Comparison of ENCODE assay signal across 2 cellular contexts in genomic region chr22:29018293-29019189, GRCh38.
TF ChIP-seq lines count a peak whose summit lies in the region.

No MANE protein-coding gene starts in this region.

TF ChIP-seq in K562, 482 proteins besides CTCF, POLR2A, EP300 and RAD21 (continues in another document):
- TF ChIP-seq, protein P1, sequence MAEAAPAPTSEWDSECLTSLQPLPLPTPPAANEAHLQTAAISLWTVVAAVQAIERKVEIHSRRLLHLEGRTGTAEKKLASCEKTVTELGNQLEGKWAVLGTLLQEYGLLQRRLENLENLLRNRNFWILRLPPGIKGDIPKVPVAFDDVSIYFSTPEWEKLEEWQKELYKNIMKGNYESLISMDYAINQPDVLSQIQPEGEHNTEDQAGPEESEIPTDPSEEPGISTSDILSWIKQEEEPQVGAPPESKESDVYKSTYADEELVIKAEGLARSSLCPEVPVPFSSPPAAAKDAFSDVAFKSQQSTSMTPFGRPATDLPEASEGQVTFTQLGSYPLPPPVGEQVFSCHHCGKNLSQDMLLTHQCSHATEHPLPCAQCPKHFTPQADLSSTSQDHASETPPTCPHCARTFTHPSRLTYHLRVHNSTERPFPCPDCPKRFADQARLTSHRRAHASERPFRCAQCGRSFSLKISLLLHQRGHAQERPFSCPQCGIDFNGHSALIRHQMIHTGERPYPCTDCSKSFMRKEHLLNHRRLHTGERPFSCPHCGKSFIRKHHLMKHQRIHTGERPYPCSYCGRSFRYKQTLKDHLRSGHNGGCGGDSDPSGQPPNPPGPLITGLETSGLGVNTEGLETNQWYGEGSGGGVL (CRISPR knock-in tag; IDR thresholded peaks at IDR 0.05): no peak
- TF ChIP-seq GABPB1 (CRISPR knock-in tag; IDR thresholded peaks at IDR 0.05) (no peak), KLF10 (CRISPR knock-in tag; IDR thresholded peaks at IDR 0.05) (no peak), ETV6 (IDR thresholded peaks at IDR 0.05; ENCODE audit: borderline replicate concordance in 1 of 2, low read depth in 2 of 2, low read length in 1 of 2) (no peak), ETV6 (CRISPR knock-in tag; IDR thresholded peaks at IDR 0.05; ENCODE audit: borderline replicate concordance) (no peak), U2AF1 (optimal IDR thresholded peaks at IDR 0.05; ENCODE audit: low read depth, low read length) (no peak), POLR2H (tag; IDR thresholded peaks at IDR 0.05; ENCODE audit: low read depth) (no peak), RNF219 (CRISPR knock-in tag; IDR thresholded peaks at IDR 0.05) (no peak), DDX20 (tag; IDR thresholded peaks at IDR 0.05; ENCODE audit: low read depth) (no peak), KDM1A (IDR thresholded peaks at IDR 0.05) (peak in 1 of 2 experiments; percentile 14; a peak in 1 of 4 replicates), MAX (CRISPR knock-in tag; IDR thresholded peaks at IDR 0.05) (no peak), CBX3 (IDR thresholded peaks at IDR 0.05; ENCODE audit: borderline replicate concordance in 1 of 2, low read length in 2 of 2) (peak in 1 of 2 experiments; percentile 50; a peak in 1 of 3 replicates), ZNF253 (CRISPR knock-in tag; conservative IDR thresholded peaks at IDR 0.05) (no peak), PHF20 (IDR thresholded peaks at IDR 0.05; ENCODE audit: partially characterized antibody) (no peak), TAF15 (IDR thresholded peaks at IDR 0.05; ENCODE audit: low read depth, low read length) (no peak), ZNF408 (CRISPR knock-in tag; IDR thresholded peaks at IDR 0.05; ENCODE audit: low read depth) (no peak), SREBF2 (CRISPR knock-in tag; IDR thresholded peaks at IDR 0.05) (no peak), BCOR (IDR thresholded peaks at IDR 0.05) (peak; percentile 64; the same call in 1 of the 2 replicates), E2F4 (CRISPR knock-in tag; IDR thresholded peaks at IDR 0.05; ENCODE audit: low read depth) (no peak), SIRT6 (IDR thresholded peaks at IDR 0.05; ENCODE audit: low read depth, low read length) (no peak), HDAC6 (IDR thresholded peaks at IDR 0.05; ENCODE audit: low read depth, low read length) (no peak), EGR1 (conservative IDR thresholded peaks at IDR 0.05) (no peak)
- TF ChIP-seq, protein P2, sequence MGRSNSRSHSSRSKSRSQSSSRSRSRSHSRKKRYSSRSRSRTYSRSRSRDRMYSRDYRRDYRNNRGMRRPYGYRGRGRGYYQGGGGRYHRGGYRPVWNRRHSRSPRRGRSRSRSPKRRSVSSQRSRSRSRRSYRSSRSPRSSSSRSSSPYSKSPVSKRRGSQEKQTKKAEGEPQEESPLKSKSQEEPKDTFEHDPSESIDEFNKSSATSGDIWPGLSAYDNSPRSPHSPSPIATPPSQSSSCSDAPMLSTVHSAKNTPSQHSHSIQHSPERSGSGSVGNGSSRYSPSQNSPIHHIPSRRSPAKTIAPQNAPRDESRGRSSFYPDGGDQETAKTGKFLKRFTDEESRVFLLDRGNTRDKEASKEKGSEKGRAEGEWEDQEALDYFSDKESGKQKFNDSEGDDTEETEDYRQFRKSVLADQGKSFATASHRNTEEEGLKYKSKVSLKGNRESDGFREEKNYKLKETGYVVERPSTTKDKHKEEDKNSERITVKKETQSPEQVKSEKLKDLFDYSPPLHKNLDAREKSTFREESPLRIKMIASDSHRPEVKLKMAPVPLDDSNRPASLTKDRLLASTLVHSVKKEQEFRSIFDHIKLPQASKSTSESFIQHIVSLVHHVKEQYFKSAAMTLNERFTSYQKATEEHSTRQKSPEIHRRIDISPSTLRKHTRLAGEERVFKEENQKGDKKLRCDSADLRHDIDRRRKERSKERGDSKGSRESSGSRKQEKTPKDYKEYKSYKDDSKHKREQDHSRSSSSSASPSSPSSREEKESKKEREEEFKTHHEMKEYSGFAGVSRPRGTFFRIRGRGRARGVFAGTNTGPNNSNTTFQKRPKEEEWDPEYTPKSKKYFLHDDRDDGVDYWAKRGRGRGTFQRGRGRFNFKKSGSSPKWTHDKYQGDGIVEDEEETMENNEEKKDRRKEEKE (IDR thresholded peaks at IDR 0.05; ENCODE audit: borderline replicate concordance in 1 of 2, control insufficient read depth in 1 of 2, low read depth in 2 of 2, low read length in 1 of 2): no peak
- TF ChIP-seq, protein P3, sequence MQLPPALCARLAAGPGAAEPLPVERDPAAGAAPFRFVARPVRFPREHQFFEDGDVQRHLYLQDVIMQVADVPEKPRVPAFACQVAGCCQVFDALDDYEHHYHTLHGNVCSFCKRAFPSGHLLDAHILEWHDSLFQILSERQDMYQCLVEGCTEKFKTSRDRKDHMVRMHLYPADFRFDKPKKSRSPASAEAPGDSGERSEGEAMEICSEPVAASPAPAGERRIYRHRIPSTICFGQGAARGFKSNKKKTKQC (CRISPR knock-in tag; IDR thresholded peaks at IDR 0.05): no peak

TF ChIP-seq in HepG2, 621 proteins besides CTCF, POLR2A, EP300 and RAD21 (continues in another document):
- TF ChIP-seq GPBP1L1 (CRISPR knock-in tag; IDR thresholded peaks at IDR 0.05): no peak
- peak; percentile 51; the same call in 1 of the 2 replicates for TF ChIP-seq RCOR2 (CRISPR knock-in tag; IDR thresholded peaks at IDR 0.05)
- TF ChIP-seq FOXA3 (CRISPR knock-in tag; IDR thresholded peaks at IDR 0.05): 0 out of 2 replicates have a peak, but pooled peaks have one; percentile 14
- TF ChIP-seq KMT2A (CRISPR knock-in tag; IDR thresholded peaks at IDR 0.05): no peak
- TF ChIP-seq, protein P4, sequence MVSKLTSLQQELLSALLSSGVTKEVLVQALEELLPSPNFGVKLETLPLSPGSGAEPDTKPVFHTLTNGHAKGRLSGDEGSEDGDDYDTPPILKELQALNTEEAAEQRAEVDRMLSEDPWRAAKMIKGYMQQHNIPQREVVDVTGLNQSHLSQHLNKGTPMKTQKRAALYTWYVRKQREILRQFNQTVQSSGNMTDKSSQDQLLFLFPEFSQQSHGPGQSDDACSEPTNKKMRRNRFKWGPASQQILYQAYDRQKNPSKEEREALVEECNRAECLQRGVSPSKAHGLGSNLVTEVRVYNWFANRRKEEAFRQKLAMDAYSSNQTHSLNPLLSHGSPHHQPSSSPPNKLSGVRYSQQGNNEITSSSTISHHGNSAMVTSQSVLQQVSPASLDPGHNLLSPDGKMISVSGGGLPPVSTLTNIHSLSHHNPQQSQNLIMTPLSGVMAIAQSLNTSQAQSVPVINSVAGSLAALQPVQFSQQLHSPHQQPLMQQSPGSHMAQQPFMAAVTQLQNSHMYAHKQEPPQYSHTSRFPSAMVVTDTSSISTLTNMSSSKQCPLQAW (CRISPR knock-in tag; IDR thresholded peaks at IDR 0.05): 0 out of 2 replicates have a peak, but pooled peaks have one; percentile 21
- TF ChIP-seq SOX6 (IDR thresholded peaks at IDR 0.05): no peak
- no peak for TF ChIP-seq SOX6 (CRISPR knock-in tag; IDR thresholded peaks at IDR 0.05)
- TF ChIP-seq BRD4 (CRISPR knock-in tag; IDR thresholded peaks at IDR 0.05): no peak
- TF ChIP-seq MBD4 (IDR thresholded peaks at IDR 0.05; ENCODE audit: borderline replicate concordance, low read length): no peak
- peak; percentile 99 for TF ChIP-seq RBAK (CRISPR knock-in tag; IDR thresholded peaks at IDR 0.05)
- TF ChIP-seq ZNF333 (CRISPR knock-in tag; IDR thresholded peaks at IDR 0.05; ENCODE audit: borderline replicate concordance): no peak
- TF ChIP-seq KAT2B (IDR thresholded peaks at IDR 0.05; ENCODE audit: borderline replicate concordance, low read depth, low read length): no peak
- TF ChIP-seq CCAR2 (optimal IDR thresholded peaks at IDR 0.05; ENCODE audit: low read depth, low read length): no peak
- no peak for TF ChIP-seq ZBTB34 (CRISPR knock-in tag; IDR thresholded peaks at IDR 0.05)
- TF ChIP-seq ZBTB46 (CRISPR knock-in tag; IDR thresholded peaks at IDR 0.05; ENCODE audit: borderline replicate concordance): no peak
- TF ChIP-seq PTBP1 (IDR thresholded peaks at IDR 0.05; ENCODE audit: low read depth, low read length, poor library complexity, severe bottlenecking): no peak
- TF ChIP-seq ZBTB25 (CRISPR knock-in tag; IDR thresholded peaks at IDR 0.05): no peak
- no peak for TF ChIP-seq KLF6 (CRISPR knock-in tag; IDR thresholded peaks at IDR 0.05)
- peak; percentile 80 for TF ChIP-seq RBM22 (optimal IDR thresholded peaks at IDR 0.05; ENCODE audit: low read length)
- no peak for TF ChIP-seq ZFP37 (CRISPR knock-in tag; IDR thresholded peaks at IDR 0.05; ENCODE audit: borderline replicate concordance)
- TF ChIP-seq NFKBIZ (CRISPR knock-in tag; IDR thresholded peaks at IDR 0.05): no peak
- TF ChIP-seq SUZ12 (IDR thresholded peaks at IDR 0.05; ENCODE audit: low read depth, low read length): no peak
- TF ChIP-seq ETS1 (CRISPR knock-in tag; IDR thresholded peaks at IDR 0.05): no peak
- TF ChIP-seq, protein P5, sequence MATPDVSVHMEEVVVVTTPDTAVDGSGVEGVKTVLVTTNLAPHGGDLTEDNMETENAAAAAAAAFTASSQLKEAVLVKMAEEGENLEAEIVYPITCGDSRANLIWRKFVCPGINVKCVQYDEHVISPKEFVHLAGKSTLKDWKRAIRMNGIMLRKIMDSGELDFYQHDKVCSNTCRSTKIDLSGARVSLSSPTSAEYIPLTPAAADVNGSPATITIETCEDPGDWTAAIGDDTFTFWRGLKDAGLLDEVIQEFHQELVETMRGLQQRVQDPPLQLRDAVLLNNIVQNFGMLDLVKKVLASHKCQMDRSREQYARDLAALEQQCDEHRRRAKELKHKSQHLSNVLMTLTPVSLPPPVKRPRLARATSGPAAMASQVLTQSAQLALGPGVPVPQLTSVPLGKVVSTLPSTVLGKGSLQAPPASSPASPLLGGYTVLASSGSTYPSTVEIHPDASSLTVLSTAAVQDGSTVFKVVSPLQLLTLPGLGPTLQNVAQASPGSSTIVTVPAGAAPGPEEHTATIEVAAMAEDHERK (CRISPR knock-in tag; IDR thresholded peaks at IDR 0.05; ENCODE audit: low read depth): no peak
- peak; percentile 75 for TF ChIP-seq NR2F6 (IDR thresholded peaks at IDR 0.05)
- peak; percentile 57; the same call in 1 of the 2 replicates for TF ChIP-seq NR2F6 (CRISPR knock-in tag; IDR thresholded peaks at IDR 0.05)
- 0 out of 2 replicates have a peak, but pooled peaks have one; percentile 25 for TF ChIP-seq ZNF280D (CRISPR knock-in tag; IDR thresholded peaks at IDR 0.05)
- no peak for TF ChIP-seq EED (CRISPR knock-in tag; IDR thresholded peaks at IDR 0.05)
